11 cellular contexts compared by ENCODE assay signal in genomic region chrX:71702853-71703252, GRCh38. TPM values are rescaled to one million over a fixed set of nuclear protein-coding genes. Genes with fewer than 3 reads are reported as not detected.
DNase-seq lines count a peak whose midpoint lies in the region; ATAC-seq, FAIRE-seq and TF ChIP-seq lines count a peak whose summit lies in the region.
"Not testable (repeated sequence)": the region's sequence is repeated elsewhere in the genome, so short reads cannot be mapped to it uniquely, and the experiment has no call there.
"Had no signal": no experiment of that assay in that cellular context is flagged by ENCODE, and none has a peak within 500 bp of the region (broad histone marks: within the 10 kb centered on the region; RNA-seq: fewer than 3 reads in every experiment).

No MANE protein-coding gene starts in this region.

- H4K20me1 ChIP-seq in GM23338 (replicated peaks; ENCODE audit: insufficient read depth): not testable (repeated sequence)

- POLR2A ChIA-PET in A549 (lab: Yijun Ruan, JAX): not testable (repeated sequence)

- not testable (repeated sequence) for H3K9me2 ChIP-seq in GM23338 (ENCODE audit: insufficient read depth)

- not testable (repeated sequence) for DNase-seq in A549 (ENCODE audit: low read depth in 1 of 2, low spot score in 1 of 2); GM23338 (ENCODE audit: low spot score); T-helper 17 cell; small intestine

- no CpG with 5 or more reads among the region's 12 CpGs for WGBS in A549 (ENCODE audit: missing lambda C conversion rate)
- no CpG with 5 or more reads among the region's 12 CpGs for WGBS in small intestine, 3 donors

- H3K27me3 ChIP-seq in GM23338 (ENCODE audit: insufficient read depth); small intestine (ENCODE audit: control insufficient read depth in 2 of 2, insufficient read depth in 2 of 2, low read length in 2 of 2): not testable (repeated sequence)

- not testable (repeated sequence) for TF ChIP-seq CTCF in A549 (IDR thresholded peaks at IDR 0.05); GM23338 (conservative IDR thresholded peaks at IDR 0.05; ENCODE audit: low read depth in 2 of 2)

- not testable (repeated sequence) for H3K4me1 ChIP-seq in A549; GM23338 (ENCODE audit: insufficient read depth); small intestine (ENCODE audit: control insufficient read depth in 2 of 2, insufficient read depth in 1 of 2, low read depth in 1 of 2, low read length in 1 of 2)

- TF ChIP-seq EP300 in A549 (IDR thresholded peaks at IDR 0.05): not testable (repeated sequence)

- not testable (repeated sequence) for H3K79me2 ChIP-seq in GM23338 (replicated peaks; ENCODE audit: insufficient read depth)

- not testable (repeated sequence) for H3F3A ChIP-seq in GM23338 (replicated peaks; ENCODE audit: low read depth)

- H3K9me3 Mint-ChIP-seq in GM23338: not testable (repeated sequence)

- not testable (repeated sequence) for H3K4me2 ChIP-seq in A549, GM23338

- H3K36me3 Mint-ChIP-seq in GM23338 (ENCODE audit: low read depth); T-helper 17 cell (ENCODE audit: low read depth): not testable (repeated sequence)

- not testable (repeated sequence) for H3K4me3 Mint-ChIP-seq in GM23338, T-helper 17 cell

- not testable (repeated sequence) for H3K9me3 ChIP-seq in A549; T-helper 17 cell (ENCODE audit: control insufficient read depth, low read length, poor library complexity, severe bottlenecking); small intestine (ENCODE audit: control insufficient read depth, low read depth)

- ATAC-seq in A549 (peak; percentile 56 to 79; a peak in 3 of 6 replicates), GM18517 (IDR thresholded peaks at IDR 0.05; ENCODE audit: unreplicated experiment) (peak; percentile 69), GM19395 (IDR thresholded peaks at IDR 0.05; ENCODE audit: unreplicated experiment) (peak; percentile 74), GM23338 (peak; percentile 55; the same call in 2 of the 3 replicates), HG03280 (IDR thresholded peaks at IDR 0.05; ENCODE audit: unreplicated experiment) (peak; percentile 64), T-helper 17 cell (peak; percentile 56)

- H3K27ac ChIP-seq in A549; GM23338 (ENCODE audit: low read depth); small intestine (ENCODE audit: low read depth in 1 of 2, low read length in 1 of 2): not testable (repeated sequence)

- H3K4me1 Mint-ChIP-seq in GM23338, T-helper 17 cell: not testable (repeated sequence)

- H3K4me3 ChIP-seq in A549; GM23338; small intestine (ENCODE audit: low read depth in 1 of 2, low read length in 2 of 2): not testable (repeated sequence)

- H2AFZ ChIP-seq in GM23338: not testable (repeated sequence)

- CTCF ChIA-PET in A549 (lab: Yijun Ruan, JAX): not testable (repeated sequence)

- not testable (repeated sequence) for TF ChIP-seq POLR2A in A549 (IDR thresholded peaks at IDR 0.05; ENCODE audit: low read length)

- not testable (repeated sequence) for H3K36me3 ChIP-seq in GM23338 (ENCODE audit: insufficient read depth); small intestine (ENCODE audit: control insufficient read depth in 2 of 2, insufficient read depth in 2 of 2, low read length in 2 of 2)

- FAIRE-seq in A549 (lab: Jason Lieb, UNC): not testable (repeated sequence)
- FAIRE-seq in colon (lab: Jason Lieb, UNC): peak; percentile 55
- FAIRE-seq in small intestine (lab: Jason Lieb, UNC): peak; percentile 55

- not testable (repeated sequence) for H3K27me3 Mint-ChIP-seq in GM23338 (ENCODE audit: insufficient read depth, low read depth, poor library complexity); T-helper 17 cell

- not testable (repeated sequence) for H3K27ac Mint-ChIP-seq in GM23338, T-helper 17 cell

- TF ChIP-seq RAD21 in A549 (conservative IDR thresholded peaks at IDR 0.05 in 1 of 2, IDR thresholded peaks at IDR 0.05 in 1 of 2): not testable (repeated sequence)

RNA-seq across cellular contexts. Expression of gene CXorf49, which starts 15.2 kb away (rescaled TPM):
- polyA plus RNA-seq in A549 (2011; rRNA removed): not detected in 2 replicates
- polyA plus RNA-seq in A549 (2012; cell fraction: cytosol; rRNA removed): not detected in 2 replicates
- not detected in 2 replicates for polyA plus RNA-seq in A549 (2012; cell fraction: nucleus; rRNA removed)
- not detected in 3 replicates for polyA plus RNA-seq in A549 (2017; fragmentation: RNase III; extraction: RNeasy Plus Mini Kit Qiagen cat#74134 plus additional on column Dnase treatment)
- not detected in 2 replicates for polyA minus RNA-seq in A549 (2011; rRNA and poly(A)+ RNA removed)
- not detected in 2 replicates for total RNA-seq in GM23338 (2014; rRNA removed; shearing (Covaris generic))
- polyA plus RNA-seq in GM23338 (2016; fragmentation: Nextera tagmentation; extraction: Ambion mirVana): not detected in 2 replicates
- total RNA-seq in T-helper 17 cell: not detected
- polyA plus RNA-seq in small intestine: not detected
- total RNA-seq: GM23248, Right ventricle myocardium superior had no signal
- polyA plus RNA-seq: BJ, GM23248 had no signal
